ENCODE assay signal across 8 cellular contexts in genomic region chr5:146173049-146173448, GRCh38.
A peak's percentile ranks its signal among the peaks of the same experiment; 100 is the strongest.
DNase-seq lines count a peak whose midpoint lies in the region; ATAC-seq lines count a peak whose summit lies in the region.
"Not testable (repeated sequence)": the region's sequence is repeated elsewhere in the genome, so short reads cannot be mapped to it uniquely, and the experiment has no call there.

No MANE protein-coding gene starts in this region.

- peaks cover 9 to 20% of the 10 kb centered on the region in 2 donors for H3K4me1 Mint-ChIP-seq in stimulated activated naive B cell treated with anti-CD40 and anti-IgM and Interleukin-4, amounts not matched to agents 10 μg/mL and 1 μg/mL and 100 μg/mL, for 72 hours

- H3K27ac Mint-ChIP-seq in stimulated activated naive B cell treated with anti-CD40 and anti-IgM and Interleukin-4, amounts not matched to agents 10 μg/mL and 1 μg/mL and 100 μg/mL, for 72 hours, result not testable (repeated sequence)

- ATAC-seq in GM18498 (IDR thresholded peaks at IDR 0.05; ENCODE audit: unreplicated experiment) (peak; percentile 81), GM18907 (IDR thresholded peaks at IDR 0.05; ENCODE audit: unreplicated experiment) (peak; percentile 83), GM19467 (IDR thresholded peaks at IDR 0.05; ENCODE audit: unreplicated experiment) (peak; percentile 52), GM21737 (IDR thresholded peaks at IDR 0.05; ENCODE audit: unreplicated experiment) (peak; percentile 67), HG02943 (IDR thresholded peaks at IDR 0.05; ENCODE audit: low read depth, unreplicated experiment) (peak; percentile 27), HG03175 (IDR thresholded peaks at IDR 0.05; ENCODE audit: unreplicated experiment) (peak; percentile 74), HG03565 (IDR thresholded peaks at IDR 0.05; ENCODE audit: unreplicated experiment) (peak; percentile 65)
- peak; percentile 64 to 72 for ATAC-seq in stimulated activated naive B cell treated with anti-CD40 and anti-IgM and Interleukin-4, amounts not matched to agents 10 μg/mL and 1 μg/mL and 100 μg/mL, for 72 hours (replicated peaks)

- H3K4me3 Mint-ChIP-seq in stimulated activated naive B cell treated with anti-CD40 and anti-IgM and Interleukin-4, amounts not matched to agents 10 μg/mL and 1 μg/mL and 100 μg/mL, for 72 hours, result not testable (repeated sequence)

- H3K36me3 Mint-ChIP-seq in stimulated activated naive B cell treated with anti-CD40 and anti-IgM and Interleukin-4, amounts not matched to agents 10 μg/mL and 1 μg/mL and 100 μg/mL, for 72 hours, result peaks cover 28 to 34% of the 10 kb centered on the region in 2 donors

- not testable (repeated sequence) for H3K9me3 Mint-ChIP-seq in stimulated activated naive B cell treated with anti-CD40 and anti-IgM and Interleukin-4, amounts not matched to agents 10 μg/mL and 1 μg/mL and 100 μg/mL, for 72 hours

- not testable (repeated sequence) for H3K27me3 Mint-ChIP-seq in stimulated activated naive B cell treated with anti-CD40 and anti-IgM and Interleukin-4, amounts not matched to agents 10 μg/mL and 1 μg/mL and 100 μg/mL, for 72 hours

- DNase-seq in stimulated activated naive B cell treated with anti-CD40 and anti-IgM and Interleukin-4, amounts not matched to agents 10 μg/mL and 1 μg/mL and 100 μg/mL, for 72 hours, result not testable (repeated sequence)

Comparison
In these comparisons a context has a peak if more than half of its experiments do, and no peak if none do; other contexts are left out.
1. ATAC-seq: peak in every context shown above with its lines; median percentile 83 in GM18907; 81 in GM18498; 74 in HG03175; 68 in stimulated activated naive B cell treated with anti-CD40 and anti-IgM and Interleukin-4, amounts not matched to agents 10 μg/mL and 1 μg/mL and 100 μg/mL, for 72 hours; 67 in GM21737; 65 in HG03565; 52 in GM19467; 27 in HG02943.